ENCODE assay signal across 10 cellular contexts in genomic region chr5:159971931-159972461, GRCh38. TPM values are rescaled to one million over a fixed set of nuclear protein-coding genes. Genes with fewer than 3 reads are reported as not detected.
DNase-seq lines count a peak whose midpoint lies in the region; ATAC-seq, FAIRE-seq and TF ChIP-seq lines count a peak whose summit lies in the region.
"Had no signal": no experiment of that assay in that cellular context is flagged by ENCODE, and none has a peak within 500 bp of the region (broad histone marks: within the 10 kb centered on the region; RNA-seq: fewer than 3 reads in every experiment).

No MANE protein-coding gene starts in this region.

- peaks cover 9% of the 10 kb centered on the region for H3K4me1 Mint-ChIP-seq in stimulated activated memory B cell treated with anti-CD40 and anti-IgM and Interleukin-4, amounts not matched to agents 10 μg/mL and 1 μg/mL and 100 μg/mL, for 72 hours

- H3K27ac ChIP-seq in kidney (ENCODE audit: low read depth in 2 of 2, low read length in 2 of 2), result no peak overlapping the region

- H3K4me3 Mint-ChIP-seq in stimulated activated memory B cell treated with anti-CD40 and anti-IgM and Interleukin-4, amounts not matched to agents 10 μg/mL and 1 μg/mL and 100 μg/mL, for 72 hours, result no peak overlapping the region

- FAIRE-seq in kidney (lab: Jason Lieb, UNC), result no peak
- FAIRE-seq: A204.1 had no signal

- DNase-seq in NCI-H1417 (lab: John Stamatoyannopoulos, UW) (peak in 2 of 3 experiments; percentile 55 to 62), NCI-H1417 treated with DMSO at 0.1 percent for 48 hours (lab: John Stamatoyannopoulos, UW) (no peak), cardiac fibroblast (ENCODE audit: low read depth in 2 of 2) (peak; percentile 6 to 13), kidney (peak; percentile 75), NAMALWA (ENCODE audit: low spot score) (no peak), NCI-H526 treated with DMSO at 0.1 percent for 48 hours (lab: John Stamatoyannopoulos, UW) (no peak)

- peak; percentile 40 for ATAC-seq in stimulated activated memory B cell treated with anti-CD40 and anti-IgM and Interleukin-4, amounts not matched to agents 10 μg/mL and 1 μg/mL and 100 μg/mL, for 72 hours
- no peak for ATAC-seq in GM18868 (IDR thresholded peaks at IDR 0.05; ENCODE audit: unreplicated experiment)

- no peaks in the 10 kb centered on the region for H3K9me3 ChIP-seq in kidney (ENCODE audit: control insufficient read depth in 1 of 2, low read length in 2 of 2)

- no peak for TF ChIP-seq CTCF in cardiac fibroblast (IDR thresholded peaks at IDR 0.05; ENCODE audit: low read depth, low read length)
- no peak for TF ChIP-seq CTCF in kidney (IDR thresholded peaks at IDR 0.05; ENCODE audit: borderline replicate concordance, extremely low read depth, insufficient read depth)

- H3K27me3 Mint-ChIP-seq in stimulated activated memory B cell treated with anti-CD40 and anti-IgM and Interleukin-4, amounts not matched to agents 10 μg/mL and 1 μg/mL and 100 μg/mL, for 72 hours, result peaks cover 63% of the 10 kb centered on the region

- no peak overlapping the region for H3K9ac ChIP-seq in kidney (ENCODE audit: low read length in 2 of 2)

- H3K4me1 ChIP-seq in kidney (ENCODE audit: control insufficient read depth in 1 of 2, insufficient read depth in 1 of 2, low read depth in 1 of 2, low read length in 2 of 2), result peaks cover 5 to 6% of the 10 kb centered on the region in 2 donors

- no peak overlapping the region for H3K27ac Mint-ChIP-seq in stimulated activated memory B cell treated with anti-CD40 and anti-IgM and Interleukin-4, amounts not matched to agents 10 μg/mL and 1 μg/mL and 100 μg/mL, for 72 hours
- H3K27ac Mint-ChIP-seq: activated naive CD4-positive, alpha-beta T cell treated with anti-CD3 and anti-CD28 coated beads, Interleukin-2, amount 50 U/mL, for 24 hours had no signal

- H3K36me3 Mint-ChIP-seq in stimulated activated memory B cell treated with anti-CD40 and anti-IgM and Interleukin-4, amounts not matched to agents 10 μg/mL and 1 μg/mL and 100 μg/mL, for 72 hours, result no peaks in the 10 kb centered on the region
- H3K36me3 Mint-ChIP-seq: activated naive CD4-positive, alpha-beta T cell treated with anti-CD3 and anti-CD28 coated beads, Interleukin-2, amount 50 U/mL, for 24 hours had no signal

- H3K4me3 ChIP-seq in cardiac fibroblast (replicated peaks in 1 of 2; ENCODE audit: low read depth in 2 of 2, low read length in 2 of 2) (no peak overlapping the region), kidney (ENCODE audit: low read length in 2 of 2) (no peak overlapping the region)

- intact Hi-C loops in kidney (cut with DNase I), result no loop called here

- H3K36me3 ChIP-seq in kidney (ENCODE audit: control insufficient read depth in 1 of 2, insufficient read depth in 2 of 2, low read length in 2 of 2), result no peaks in the 10 kb centered on the region

- peaks cover 3% of the 10 kb centered on the region for H3K9me3 Mint-ChIP-seq in stimulated activated memory B cell treated with anti-CD40 and anti-IgM and Interleukin-4, amounts not matched to agents 10 μg/mL and 1 μg/mL and 100 μg/mL, for 72 hours
- H3K9me3 Mint-ChIP-seq: activated naive CD4-positive, alpha-beta T cell treated with anti-CD3 and anti-CD28 coated beads, Interleukin-2, amount 50 U/mL, for 24 hours had no signal

RNA-seq across cellular contexts. Expression of gene TTC1, which starts 36.9 kb away (rescaled TPM):
- 41.4 TPM for total RNA-seq in kidney
- 94.4 TPM for polyA plus RNA-seq in kidney (ENCODE audit: insufficient read depth, low read depth, low replicate concordance)

RNA-seq across cellular contexts. Expression of gene ADRA1B, which starts 55.7 kb away (rescaled TPM):
- 1.6 TPM for total RNA-seq in kidney
- polyA plus RNA-seq in kidney (ENCODE audit: insufficient read depth, low read depth, low replicate concordance), result 2.3 TPM

Comparison
In these comparisons a context has a peak if more than half of its experiments do, and no peak if none do; other contexts are left out.
1. DNase-seq: peak in NCI-H1417 (2 of 3), cardiac fibroblast (2 of 2) and kidney (single experiment); none in NCI-H1417 treated with DMSO at 0.1 percent for 48 hours (single experiment), NAMALWA (single experiment) and NCI-H526 treated with DMSO at 0.1 percent for 48 hours (single experiment).